Comparison of ENCODE assay signal across 31 cellular contexts in the genomic region with DNA sequence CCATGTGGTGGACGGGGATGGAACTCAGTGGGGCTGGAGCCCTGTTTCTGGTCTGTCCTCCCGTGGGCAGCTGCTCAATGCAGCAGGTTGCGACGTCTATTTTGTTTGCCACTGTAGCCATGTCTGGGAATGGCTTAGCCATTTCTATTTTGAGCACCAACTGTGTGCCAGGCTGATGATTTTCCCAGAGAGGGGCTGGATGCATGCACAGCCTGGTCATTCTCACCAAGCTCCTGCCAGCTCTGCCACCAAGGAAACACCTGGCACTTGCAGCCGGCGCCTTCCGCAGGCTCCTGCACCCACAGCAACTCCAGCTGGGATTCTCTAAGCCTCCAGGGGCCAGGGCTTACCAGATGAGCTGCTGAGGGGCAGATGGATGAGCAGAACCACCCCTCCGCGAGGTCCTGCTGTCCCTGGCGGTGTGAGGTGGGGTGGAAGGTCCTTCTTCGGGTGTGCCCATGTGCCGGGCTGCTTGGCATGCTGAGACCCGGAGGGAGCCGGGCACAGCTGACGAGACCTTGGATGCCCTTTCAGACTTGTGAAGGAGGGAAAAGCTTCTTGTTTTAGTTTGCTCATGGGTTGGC.
A peak's percentile ranks its signal among the peaks of the same experiment; 100 is the strongest.
DNase-seq lines count a peak whose midpoint lies in the region; ATAC-seq and TF ChIP-seq lines count a peak whose summit lies in the region.
"Had no signal": no experiment of that assay in that cellular context is flagged by ENCODE, and none has a peak within 500 bp of the region (broad histone marks: within the 10 kb centered on the region; RNA-seq: fewer than 3 reads in every experiment).

No MANE protein-coding gene starts in this region.

- H3K79me1 ChIP-seq in neuronal stem cell (ENCODE audit: low read depth, low read length), result peaks cover 2% of the 10 kb centered on the region

- peak overlapping the region; percentile 40 for H2AK5ac ChIP-seq in neuronal stem cell (ENCODE audit: low read depth, low read length)

- no peak overlapping the region for H2BK15ac ChIP-seq in neuronal stem cell (ENCODE audit: low read length)

- peak; percentile 10 to 38 (median 32) for DNase-seq in right cardiac atrium
- DNase-seq in heart right ventricle, result no peak
- no peak for DNase-seq in ascending aorta (ENCODE audit: low spot score in 2 of 2)
- DNase-seq in neuronal stem cell (ENCODE audit: low spot score), result no peak
- no peak for DNase-seq in vagina (ENCODE audit: extremely low spot score in 2 of 2)
- no peak for DNase-seq in hippocampal formation (lab: John Stamatoyannopoulos, UW)
- no peak for DNase-seq in NAMALWA (ENCODE audit: low spot score)
- no peak for DNase-seq in left colon
- DNase-seq: activated CD4-positive, alpha-beta T cell treated with anti-CD3 and anti-CD28 coated beads for 4 hours; activated CD8-positive, alpha-beta T cell treated with anti-CD3 and anti-CD28 coated beads, Interleukin-2, amount 10 ng/mL, durations not matched to agents 7 days and 5 days; aorta; CD8-positive, alpha-beta memory T cell; effector CD8-positive, alpha-beta T cell; EL; HFFc6; immature natural killer cell; KG1; left cardiac atrium; MM.1S; NCI-H1930; NCI-H226; NCI-H748 treated with DMSO at 0.1 percent for 48 hours; sigmoid colon; SJCRH30; stimulated activated naive CD4-positive, alpha-beta T cell treated with Interleukin-2 at 50 U/mL for 16 hours; SW 1271 had no signal

- H3K4me3 ChIP-seq in right cardiac atrium (ENCODE audit: low read length) (no peak overlapping the region), heart right ventricle (no peak overlapping the region), ascending aorta (peak overlapping the region in 1 of 2 donors; percentile 2), neuronal stem cell (ENCODE audit: low read length in 2 of 2) (no peak overlapping the region), vagina (no peak overlapping the region)
- H3K4me3 ChIP-seq: cardiac muscle cell, psoas muscle, sigmoid colon, SJCRH30, uterus had no signal

- no peak overlapping the region for H3K4me2 ChIP-seq in neuronal stem cell (ENCODE audit: insufficient read depth, low read length, poor library complexity, severe bottlenecking)

- whole genome bisulfite sequencing in right cardiac atrium, result 91% methylated on average over 15 of the region's 15 CpGs
- WGBS in heart right ventricle, 2 donors, result 89 to 90% methylated on average over 15 of the region's 15 CpGs
- WGBS in neuronal stem cell (ENCODE audit: extremely low coverage in 2 of 2, insufficient read length in 2 of 2, insufficient replicate concordance in 1 of 2), 2 donors, result no CpG with 5 or more reads among the region's 15 CpGs

- no peak overlapping the region for H3K9ac ChIP-seq in neuronal stem cell (ENCODE audit: low read depth, low read length, poor library complexity)

- no peaks in the 10 kb centered on the region for H3K36me3 ChIP-seq in heart right ventricle
- no peaks in the 10 kb centered on the region for H3K36me3 ChIP-seq in ascending aorta
- H3K36me3 ChIP-seq in neuronal stem cell (replicated peaks in 1 of 2; ENCODE audit: control insufficient read depth in 2 of 2, insufficient read depth in 2 of 2, low read length in 2 of 2), result no peaks in the 10 kb centered on the region
- no peaks in the 10 kb centered on the region for H3K36me3 ChIP-seq in vagina
- H3K36me3 ChIP-seq: cardiac muscle cell, sigmoid colon, SJCRH30, uterus had no signal

- H3K27ac ChIP-seq in right cardiac atrium (ENCODE audit: low read length) (no peak overlapping the region), heart right ventricle (no peak overlapping the region), ascending aorta (peak overlapping the region; percentile 72 to 78), neuronal stem cell (replicated peaks; ENCODE audit: low read length) (no peak overlapping the region), vagina (peak overlapping the region; percentile 78)
- H3K27ac ChIP-seq: cardiac muscle cell, psoas muscle, SJCRH30 had no signal

- H3K4me1 ChIP-seq in right cardiac atrium (ENCODE audit: control insufficient read depth, insufficient read depth, low read length) (no peaks in the 10 kb centered on the region), heart right ventricle (peaks cover 14 to 43% (median 25%) of the 10 kb centered on the region in 9 donors), ascending aorta (peaks cover 42 to 43% of the 10 kb centered on the region in 2 donors), neuronal stem cell (ENCODE audit: control insufficient read depth in 2 of 2, insufficient read depth in 1 of 2, low read depth in 1 of 2, low read length in 2 of 2) (no peaks in the 10 kb centered on the region), vagina (peaks cover 45% of the 10 kb centered on the region)
- H3K4me1 ChIP-seq: psoas muscle, SJCRH30 had no signal

- H2BK5ac ChIP-seq in neuronal stem cell (ENCODE audit: low read length), result peak overlapping the region; percentile 18

- TF ChIP-seq CTCF in heart right ventricle (IDR thresholded peaks at IDR 0.05), result no peak
- TF ChIP-seq CTCF in ascending aorta (IDR thresholded peaks at IDR 0.05), result no peak
- TF ChIP-seq CTCF in vagina (IDR thresholded peaks at IDR 0.05), result no peak

- no peak overlapping the region for H2AFZ ChIP-seq in neuronal stem cell (ENCODE audit: low read length)

- no peak overlapping the region for H2BK120ac ChIP-seq in neuronal stem cell (ENCODE audit: low read depth, low read length)

- no peak overlapping the region for H3K4ac ChIP-seq in neuronal stem cell (ENCODE audit: low read length)

- H2BK12ac ChIP-seq in neuronal stem cell (ENCODE audit: low read length), result no peak overlapping the region

- no peak overlapping the region for H3K23ac ChIP-seq in neuronal stem cell (ENCODE audit: low read depth, low read length, poor library complexity)

- ATAC-seq in right cardiac atrium (no peak), heart right ventricle (no peak), left colon (no peak)
- ATAC-seq: activated CD8-positive, alpha-beta T cell treated with anti-CD3 and anti-CD28 coated beads, Interleukin-2, amount 10 ng/mL, durations not matched to agents 7 days and 5 days; activated naive CD4-positive, alpha-beta T cell treated with anti-CD3 and anti-CD28 coated beads, Interleukin-2, amount 50 U/mL, for 72 hours; activated T-helper 17 cell treated with anti-CD3 and anti-CD28 coated beads, Interleukin-2, amount 50 U/mL, for 72 hours; left cardiac atrium had no signal

- no peak overlapping the region for H4K8ac ChIP-seq in neuronal stem cell (ENCODE audit: low read depth, low read length)

- no peak overlapping the region for H3K18ac ChIP-seq in neuronal stem cell (ENCODE audit: low read length)

- no peaks in the 10 kb centered on the region for H3K27me3 ChIP-seq in right cardiac atrium (ENCODE audit: control insufficient read depth, insufficient read depth)
- H3K27me3 ChIP-seq in heart right ventricle, result no peaks in the 10 kb centered on the region
- H3K27me3 ChIP-seq in ascending aorta, result no peaks in the 10 kb centered on the region
- H3K27me3 ChIP-seq in neuronal stem cell (ENCODE audit: control insufficient read depth in 3 of 3, insufficient read depth in 3 of 3, low read depth in 1 of 3, low read length in 3 of 3), result peaks cover 0 to 7% (median 0%) of the 10 kb centered on the region in 3 experiments
- no peaks in the 10 kb centered on the region for H3K27me3 ChIP-seq in vagina
- H3K27me3 ChIP-seq: cardiac muscle cell, sigmoid colon, uterus had no signal

- H3K14ac ChIP-seq in neuronal stem cell (ENCODE audit: low read length), result no peak overlapping the region

- H3K9me3 ChIP-seq in right cardiac atrium (ENCODE audit: control insufficient read depth, low read length) (no peaks in the 10 kb centered on the region), heart right ventricle (no peaks in the 10 kb centered on the region), ascending aorta (no peaks in the 10 kb centered on the region), neuronal stem cell (replicated peaks in 1 of 2; ENCODE audit: control insufficient read depth in 2 of 2, insufficient read depth in 1 of 2, low read depth in 1 of 2, low read length in 2 of 2) (no peaks in the 10 kb centered on the region), vagina (no peaks in the 10 kb centered on the region)
- H3K9me3 ChIP-seq: psoas muscle, sigmoid colon, SJCRH30, uterus had no signal

- intact Hi-C loops in right cardiac atrium (cut with DNase I), result no loop called here
- intact Hi-C loops in heart right ventricle (cut with DNase I), result no loop called here
- intact Hi-C loops in ascending aorta (cut with DNase I), result loop anchor here (5.0 kb wide), 1 partner anchor 75 kb away; no protein-coding TSS in a partner anchor
- intact Hi-C loops in vagina (cut with DNase I), result loop anchor here (5.0 kb wide), 1 partner anchor 165 kb away; the partner anchor contains the start of gene COL5A1
- intact Hi-C loops in left colon (cut with DNase I, micrococcal nuclease), result no loop called here

- no peak overlapping the region for H4K91ac ChIP-seq in neuronal stem cell (ENCODE audit: low read depth, low read length, poor library complexity)

- TF ChIP-seq POLR2A in vagina (IDR thresholded peaks at IDR 0.05), result no peak

Comparison
In these comparisons a context has a peak if more than half of its experiments do, and no peak if none do; other contexts are left out.
1. DNase-seq: peak in right cardiac atrium (3 of 3); none in heart right ventricle (0 of 2), ascending aorta (0 of 2), neuronal stem cell (single experiment), vagina (0 of 2), hippocampal formation (0 of 2), NAMALWA (single experiment) and left colon (0 of 2).
2. H3K27ac ChIP-seq: peak in ascending aorta (2 of 2) and vagina (single experiment); none in right cardiac atrium (single experiment), heart right ventricle (0 of 10) and neuronal stem cell (single experiment).
3. intact Hi-C loops: an anchor here in ascending aorta (5.0 kb wide) and vagina (5.0 kb wide); none called in right cardiac atrium, heart right ventricle and left colon.